12 cellular contexts compared by ENCODE assay signal in the genomic region with DNA sequence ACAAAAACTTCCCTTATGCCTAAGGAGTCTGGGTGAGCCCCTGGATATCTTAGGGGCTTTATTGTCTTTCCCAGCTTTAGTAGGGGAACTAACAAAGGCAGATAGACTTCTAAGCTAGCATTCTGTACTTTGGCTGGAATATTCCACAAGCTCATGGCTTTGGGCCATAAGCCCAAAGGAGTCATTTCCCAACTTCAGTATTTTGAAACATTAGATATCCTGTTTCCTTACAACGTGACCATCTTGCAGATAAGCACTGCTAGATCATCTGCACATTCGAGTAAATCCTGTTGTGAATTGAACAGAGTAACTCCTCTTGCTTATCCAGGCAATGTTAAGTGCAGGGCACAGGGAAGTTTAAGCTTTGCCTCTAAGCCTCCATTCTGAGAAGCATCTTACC.
DNase-seq lines count a peak whose midpoint lies in the region; FAIRE-seq and TF ChIP-seq lines count a peak whose summit lies in the region.
"Had no signal": no experiment of that assay in that cellular context is flagged by ENCODE, and none has a peak within 500 bp of the region (broad histone marks: within the 10 kb centered on the region; RNA-seq: fewer than 3 reads in every experiment).

No MANE protein-coding gene starts in this region.

- H3K4me1 Mint-ChIP-seq in mesothelial cell of epicardium: peaks cover 52% of the 10 kb centered on the region

- peak; percentile 15 for DNase-seq in NCI-H2171 treated with DMSO at 0.1 percent for 48 hours (lab: John Stamatoyannopoulos, UW)
- no peak for DNase-seq in NCI-H2171 (lab: John Stamatoyannopoulos, UW)
- peak; percentile 55 for DNase-seq in epidermal melanocyte (ENCODE audit: insufficient read length, low spot score)
- no peak for DNase-seq in mesothelial cell of epicardium (ENCODE audit: low spot score in 2 of 2, unreplicated experiment in 2 of 2)
- no peak for DNase-seq in urothelium cell line (ENCODE audit: low spot score)
- no peak for DNase-seq in KG1 (lab: John Stamatoyannopoulos, UW)
- DNase-seq in iPS-NIHi7 (ENCODE audit: extremely low spot score): no peak
- DNase-seq in HK-2 (ENCODE audit: unreplicated experiment): no peak
- DNase-seq: erythroblast, SHP77 had no signal

- H3K4me3 Mint-ChIP-seq in mesothelial cell of epicardium: no peak overlapping the region
- H3K4me3 Mint-ChIP-seq: stimulated activated memory B cell treated with anti-CD40 and anti-IgM and Interleukin-4, amounts not matched to agents 10 μg/mL and 1 μg/mL and 100 μg/mL, for 72 hours had no signal

- peak overlapping the region; percentile 82 for H3K27ac Mint-ChIP-seq in mesothelial cell of epicardium
- H3K27ac Mint-ChIP-seq: stimulated activated memory B cell treated with anti-CD40 and anti-IgM and Interleukin-4, amounts not matched to agents 10 μg/mL and 1 μg/mL and 100 μg/mL, for 72 hours had no signal

- no peak for TF ChIP-seq CTCF in mesothelial cell of epicardium (IDR thresholded peaks at IDR 0.05; ENCODE audit: unreplicated experiment)

- no peaks in the 10 kb centered on the region for H3K9me3 Mint-ChIP-seq in mesothelial cell of epicardium
- H3K9me3 Mint-ChIP-seq: stimulated activated memory B cell treated with anti-CD40 and anti-IgM and Interleukin-4, amounts not matched to agents 10 μg/mL and 1 μg/mL and 100 μg/mL, for 72 hours had no signal

- peaks cover 14% of the 10 kb centered on the region for H3K36me3 Mint-ChIP-seq in mesothelial cell of epicardium

- H3K27me3 Mint-ChIP-seq in mesothelial cell of epicardium (ENCODE audit: low read depth): no peaks in the 10 kb centered on the region

- peak; percentile 73 for FAIRE-seq in urothelium cell line (lab: Jason Lieb, UNC)
- FAIRE-seq: A204.1 had no signal

Comparison
In these comparisons a context has a peak if more than half of its experiments do, and no peak if none do; other contexts are left out.
1. DNase-seq: peak in NCI-H2171 treated with DMSO at 0.1 percent for 48 hours (single experiment) and epidermal melanocyte (single experiment); none in NCI-H2171 (single experiment), mesothelial cell of epicardium (0 of 2), urothelium cell line (single experiment), KG1 (single experiment), iPS-NIHi7 (single experiment) and HK-2 (single experiment).